In the genomic region with DNA sequence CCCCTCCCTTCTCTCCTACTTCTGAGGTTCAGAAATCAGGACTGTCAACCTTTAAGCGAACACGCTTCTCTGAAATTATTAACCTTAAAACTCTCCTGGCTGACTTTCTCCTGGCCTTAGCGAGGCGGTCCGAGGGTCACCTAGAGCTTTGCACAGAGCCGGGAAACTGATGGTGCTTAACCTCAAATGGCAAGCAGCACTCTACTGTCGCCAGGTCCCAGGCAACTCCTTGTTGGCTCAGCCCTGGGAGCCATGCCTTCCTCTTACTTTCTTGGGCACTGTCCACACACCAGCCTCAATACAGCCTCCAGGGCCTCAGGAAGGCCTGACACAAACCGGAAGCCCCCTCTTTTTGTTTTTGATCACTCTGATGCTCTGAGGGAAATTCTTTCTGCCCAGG, we compare ENCODE assay signal across 33 cellular contexts. TPM values are rescaled to one million over a fixed set of nuclear protein-coding genes. Genes with fewer than 3 reads are reported as not detected.
DNase-seq lines count a peak whose midpoint lies in the region; TF ChIP-seq lines count a peak whose summit lies in the region.
"Had no signal": no experiment of that assay in that cellular context is flagged by ENCODE, and none has a peak within 500 bp of the region (broad histone marks: within the 10 kb centered on the region; RNA-seq: fewer than 3 reads in every experiment).

No MANE protein-coding gene starts in this region.

- H3K36me3 Mint-ChIP-seq in progenitor cell of endocrine pancreas (ENCODE audit: insufficient read depth), result peaks cover 19% of the 10 kb centered on the region
- H3K36me3 Mint-ChIP-seq: natural killer cell treated with Interleukin-12 subunit alpha and Interleukin-12 subunit beta and Interleukin-15 and Interleukin-18, amount 100 ng/mL, for 72 hours had no signal

- no peaks in the 10 kb centered on the region for H3K9me3 Mint-ChIP-seq in progenitor cell of endocrine pancreas (ENCODE audit: low read depth)
- H3K9me3 Mint-ChIP-seq: activated naive CD8-positive, alpha-beta T cell treated with anti-CD3 and anti-CD28 coated beads, Interleukin-2, amount 50 U/mL, for 24 hours; activated T-cell treated with anti-CD3 and anti-CD28 coated beads, Interleukin-2, amount 50 U/mL, for 72 hours; natural killer cell treated with Interleukin-12 subunit alpha and Interleukin-12 subunit beta and Interleukin-15 and Interleukin-18, amount 100 ng/mL, for 72 hours; stimulated activated naive CD8-positive, alpha-beta T cell treated with anti-CD3 and anti-CD28 coated beads, Interleukin-15, amount 100 ng/mL, for 72 hours had no signal

- peaks cover 7% of the 10 kb centered on the region for H3K27me3 Mint-ChIP-seq in progenitor cell of endocrine pancreas

- H3K27me3 ChIP-seq in HUES64 (ENCODE audit: insufficient read depth, low read length) (peaks cover 30% of the 10 kb centered on the region), ectodermal cell (ENCODE audit: control insufficient read depth, insufficient read depth, low read length, poor library complexity, severe bottlenecking) (peaks cover 28% of the 10 kb centered on the region), thyroid gland (no peaks in the 10 kb centered on the region)
- H3K27me3 ChIP-seq: pancreas had no signal

- H3K27ac ChIP-seq in HUES64 (ENCODE audit: low read depth, low read length), result 0 out of 2 replicates have a peak overlapping the region, but pooled peaks have one; percentile 2
- peak overlapping the region; percentile 74 for H3K27ac ChIP-seq in ectodermal cell (ENCODE audit: insufficient read depth, low read depth, low read length, poor library complexity, severe bottlenecking)
- H3K27ac ChIP-seq in thyroid gland, result no peak overlapping the region
- H3K27ac ChIP-seq: BLaER1, HL-60, pancreas, PC-9 had no signal

- DNase-seq in left kidney (ENCODE audit: low read depth, low spot score), result peak; percentile 61
- no peak for DNase-seq in progenitor cell of endocrine pancreas (ENCODE audit: low spot score, unreplicated experiment)
- DNase-seq in thyroid gland, result no peak
- no peak for DNase-seq in activated CD4-positive, alpha-beta T cell treated with anti-CD3 and anti-CD28 coated beads for 48 hours
- DNase-seq in cerebellum (ENCODE audit: low spot score), result no peak
- no peak for DNase-seq in DMS53 treated with DMSO at 0.1 percent for 48 hours (lab: John Stamatoyannopoulos, UW; ENCODE audit: unreplicated experiment)
- DNase-seq: activated CD4-positive, alpha-beta T cell treated with anti-CD3 and anti-CD28 coated beads, Interleukin-2, amount 50 U/mL, for 48 hours; activated naive CD8-positive, alpha-beta T cell treated with anti-CD3 and anti-CD28 coated beads, Interleukin-2, amount 50 U/mL, for 24 hours; activated T-cell treated with anti-CD3 and anti-CD28 coated beads, Interleukin-2, amount 50 U/mL, for 72 hours; central memory CD4-positive, alpha-beta T cell; COR-L47; dermis blood vessel endothelial cell; hypothalamus; NCI-H1930; NCI-H524 treated with DMSO at 0.1 percent for 48 hours; NK-92 treated with Interleukin-12 subunit alpha and Interleukin-12 subunit beta, amount 100 ng/mL, for 24 hours; PC-9; retina; SK-N-SH; stimulated activated CD4-positive, alpha-beta T cell treated with anti-CD3 and anti-CD28 coated beads, Interleukin-2, amount 100 ng/mL, for 24 hours; stimulated activated naive CD8-positive, alpha-beta T cell treated with anti-CD3 and anti-CD28 coated beads, Interleukin-15, amount 100 ng/mL, for 72 hours; trophoblast cell had no signal

- H3K4me1 ChIP-seq in HUES64 (ENCODE audit: insufficient read depth, low read length), result peaks cover 40% of the 10 kb centered on the region
- H3K4me1 ChIP-seq in ectodermal cell (ENCODE audit: control insufficient read depth, insufficient read depth, low read length), result peaks cover 57% of the 10 kb centered on the region
- peaks cover 0 to 12% of the 10 kb centered on the region in 2 donors for H3K4me1 ChIP-seq in thyroid gland
- H3K4me1 ChIP-seq: HAP-1 had no signal

- H3K4me1 Mint-ChIP-seq in progenitor cell of endocrine pancreas (ENCODE audit: low read depth), result peaks cover 42% of the 10 kb centered on the region

- H3K9me3 ChIP-seq in HUES64 (ENCODE audit: insufficient read depth, low read depth, low read length) (no peaks in the 10 kb centered on the region), ectodermal cell (ENCODE audit: control insufficient read depth, low read length) (no peaks in the 10 kb centered on the region), thyroid gland (no peaks in the 10 kb centered on the region)
- H3K9me3 ChIP-seq: BLaER1, HAP-1, pancreas, SK-N-SH had no signal

- no peak for TF ChIP-seq POLR2A in thyroid gland (IDR thresholded peaks at IDR 0.05)

- H3K9ac ChIP-seq in HUES64 (ENCODE audit: low read depth, low read length), result no peak overlapping the region
- H3K9ac ChIP-seq: BLaER1, SK-N-SH had no signal

- TF ChIP-seq CTCF in progenitor cell of endocrine pancreas (IDR thresholded peaks at IDR 0.05; ENCODE audit: unreplicated experiment) (no peak), thyroid gland (IDR thresholded peaks at IDR 0.05) (no peak)

- peak overlapping the region; percentile 44 for H3K4me3 Mint-ChIP-seq in progenitor cell of endocrine pancreas (ENCODE audit: low read depth)
- H3K4me3 Mint-ChIP-seq: activated naive CD8-positive, alpha-beta T cell treated with anti-CD3 and anti-CD28 coated beads, Interleukin-2, amount 50 U/mL, for 24 hours; activated T-cell treated with anti-CD3 and anti-CD28 coated beads, Interleukin-2, amount 50 U/mL, for 72 hours; natural killer cell treated with Interleukin-12 subunit alpha and Interleukin-12 subunit beta and Interleukin-15 and Interleukin-18, amount 100 ng/mL, for 72 hours; stimulated activated naive CD8-positive, alpha-beta T cell treated with anti-CD3 and anti-CD28 coated beads, Interleukin-15, amount 100 ng/mL, for 72 hours had no signal

- 88% methylated on average over 8 of the region's 8 CpGs for WGBS in HUES64
- WGBS in ectodermal cell, 2 experiments, result 89% methylated on average over 8 of the region's 8 CpGs
- WGBS in thyroid gland, 2 donors, result 83 to 93% methylated on average over 8 of the region's 8 CpGs

- peak overlapping the region; percentile 12 for H3K27ac Mint-ChIP-seq in progenitor cell of endocrine pancreas
- H3K27ac Mint-ChIP-seq: activated naive CD8-positive, alpha-beta T cell treated with anti-CD3 and anti-CD28 coated beads, Interleukin-2, amount 50 U/mL, for 24 hours; activated T-cell treated with anti-CD3 and anti-CD28 coated beads, Interleukin-2, amount 50 U/mL, for 72 hours; natural killer cell treated with Interleukin-12 subunit alpha and Interleukin-12 subunit beta and Interleukin-15 and Interleukin-18, amount 100 ng/mL, for 72 hours; stimulated activated naive CD8-positive, alpha-beta T cell treated with anti-CD3 and anti-CD28 coated beads, Interleukin-15, amount 100 ng/mL, for 72 hours had no signal

- intact Hi-C loops in thyroid gland (cut with DNase I), result no loop called here

- H3K4me3 ChIP-seq in HUES64 (ENCODE audit: low read length), result peak overlapping the region; percentile 15; the same call in 1 of the 2 replicates
- peak overlapping the region; percentile 11 for H3K4me3 ChIP-seq in ectodermal cell (ENCODE audit: insufficient read depth, low read depth, low read length)
- no peak overlapping the region for H3K4me3 ChIP-seq in thyroid gland (replicated peaks in 1 of 3)
- H3K4me3 ChIP-seq: BLaER1, HAP-1, PC-9 had no signal

- H3K36me3 ChIP-seq in HUES64 (ENCODE audit: insufficient read depth, low read length), result peaks cover 20% of the 10 kb centered on the region
- peaks cover 11% of the 10 kb centered on the region for H3K36me3 ChIP-seq in ectodermal cell (ENCODE audit: control insufficient read depth, insufficient read depth, low read length)
- H3K36me3 ChIP-seq in thyroid gland, result no peaks in the 10 kb centered on the region
- H3K36me3 ChIP-seq: BLaER1, HAP-1, pancreas had no signal

RNA-seq across cellular contexts. Expression of a gene that starts 3.8 kb away (rescaled TPM):
- polyA plus RNA-seq in HUES64 (2013, experiment 1 of 2), result 2.6 TPM
- polyA plus RNA-seq in HUES64 (2013, experiment 2 of 2), result 2.5 TPM
- 18.9 TPM for polyA plus RNA-seq in ectodermal cell (2013, experiment 1 of 4)
- 14.7 TPM for polyA plus RNA-seq in ectodermal cell (2013, experiment 2 of 4)
- 10.7 TPM for polyA plus RNA-seq in ectodermal cell (2013, experiment 3 of 4)
- polyA plus RNA-seq in ectodermal cell (2013, experiment 4 of 4), result 13.5 TPM
- total RNA-seq in progenitor cell of endocrine pancreas (11.8 and 14.5 TPM in 2 replicates), thyroid gland (1 to 10 TPM in 1 of 4 donors, under 1 TPM in 3; 0.34 to 1.1 (median 0.63) TPM), cerebellum (0.36 TPM)
- total RNA-seq: activated T-cell treated with anti-CD3 and anti-CD28 coated beads, Interleukin-2, amount 50 U/mL, for 72 hours; dermis blood vessel endothelial cell; G401; mononuclear cell; natural killer cell treated with Interleukin-12 subunit alpha and Interleukin-12 subunit beta and Interleukin-15 and Interleukin-18, amount 100 ng/mL, for 72 hours; PC-9; T-helper 1 cell treated with Interleukin-12 subunit alpha and Interleukin-12 subunit beta and Interleukin-4 antibody, amounts not matched to agents 30 ng/mL and 1 ng/mL, for 36 hours had no signal
- polyA plus RNA-seq: fibroblast of lung had no signal

Comparison
In these comparisons a context has a peak if more than half of its experiments do, and no peak if none do; other contexts are left out.
1. H3K27ac ChIP-seq: peak in HUES64 (single experiment) and ectodermal cell (single experiment); none in thyroid gland (0 of 3).
2. H3K4me3 ChIP-seq: peak in HUES64 (single experiment) and ectodermal cell (single experiment); none in thyroid gland (0 of 3).